In the genomic region with DNA sequence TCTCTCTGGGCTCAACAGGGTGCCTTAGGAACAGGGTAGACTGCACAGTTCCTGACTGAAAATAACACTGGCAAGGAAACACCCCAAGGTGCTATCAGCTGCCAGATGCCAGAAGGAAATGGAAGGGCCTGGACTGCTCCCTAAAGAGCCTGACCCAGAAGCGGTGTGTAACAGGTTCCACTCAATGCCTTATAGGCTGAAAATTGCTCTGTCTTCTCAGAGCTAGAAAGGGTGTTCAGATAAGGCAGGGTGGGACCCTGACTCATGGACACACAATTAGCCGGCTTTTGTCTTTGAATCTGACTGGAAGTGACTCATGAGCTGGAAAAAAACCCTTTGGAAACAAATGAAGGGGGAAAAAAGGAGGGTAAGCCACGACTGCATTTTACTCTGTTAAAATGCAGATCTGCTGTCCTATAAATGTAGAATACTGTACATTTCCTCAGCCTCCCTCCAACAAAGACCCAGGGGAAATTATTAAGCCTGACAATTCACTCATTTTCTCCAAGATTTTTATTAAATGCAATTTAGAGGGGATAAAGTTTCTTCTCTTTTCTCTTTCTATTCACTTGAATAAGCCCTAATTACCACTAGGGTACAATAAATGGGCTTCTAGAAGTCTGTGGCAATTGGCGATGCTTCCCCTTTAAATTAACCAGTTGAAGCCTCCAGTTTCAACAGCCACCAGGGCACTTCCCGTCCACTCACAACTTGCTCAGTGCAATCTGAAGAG, we compare ENCODE assay signal across 8 cellular contexts.
DNase-seq lines count a peak whose midpoint lies in the region; ATAC-seq, FAIRE-seq and TF ChIP-seq lines count a peak whose summit lies in the region.

No MANE protein-coding gene starts in this region.

- H3K9me3 ChIP-seq in A549: no peaks in the 10 kb centered on the region

- FAIRE-seq in A549 (lab: Jason Lieb, UNC) (no peak), D721Med (lab: Jason Lieb, UNC) (no peak)

- H3K4me1 ChIP-seq in A549: peaks cover 42% of the 10 kb centered on the region

- no peak for TF ChIP-seq POLR2A in A549 (IDR thresholded peaks at IDR 0.05; ENCODE audit: low read length)

- DNase-seq in A549 (ENCODE audit: low read depth in 1 of 2, low spot score in 1 of 2): peak; percentile 44 to 63
- DNase-seq in GM03348 (ENCODE audit: low spot score): peak; percentile 67
- peak; percentile 90 for DNase-seq in NCI-H69 (lab: John Stamatoyannopoulos, UW)
- no peak for DNase-seq in activated naive CD4-positive, alpha-beta T cell treated with anti-CD3 and anti-CD28 coated beads, Interleukin-2, amount 50 U/mL, for 72 hours (ENCODE audit: low spot score in 2 of 2)
- DNase-seq in left cardiac atrium: peak; percentile 61
- DNase-seq in pulmonary artery endothelial cell (ENCODE audit: low read depth, low spot score): peak; percentile 88
- no peak for DNase-seq in NCI-H345 (lab: John Stamatoyannopoulos, UW)
- no peak for DNase-seq in D721Med (ENCODE audit: insufficient read length, low spot score)

- peak; percentile 3 to 23; a peak in 2 of 5 replicates for TF ChIP-seq RAD21 in A549 (conservative IDR thresholded peaks at IDR 0.05 in 1 of 2, IDR thresholded peaks at IDR 0.05 in 1 of 2)

- TF ChIP-seq CTCF in A549 (IDR thresholded peaks at IDR 0.05) (no peak), D721Med (IDR thresholded peaks at IDR 0.05; ENCODE audit: insufficient read depth, missing control alignments) (no peak)

- 3% methylated on average over 4 of the region's 5 CpGs for WGBS in A549 (ENCODE audit: missing lambda C conversion rate)

- peak overlapping the region; percentile 10 to 95 for H3K27ac Mint-ChIP-seq in activated naive CD4-positive, alpha-beta T cell treated with anti-CD3 and anti-CD28 coated beads, Interleukin-2, amount 50 U/mL, for 72 hours

- peak overlapping the region; percentile 27 for H3K4me3 ChIP-seq in A549

- ATAC-seq in A549 (peak; percentile 9 to 27; a peak in 3 of 6 replicates), left cardiac atrium (peak in 1 of 2 donors; percentile 63)
- peak; percentile 34 to 57 for ATAC-seq in activated naive CD4-positive, alpha-beta T cell treated with anti-CD3 and anti-CD28 coated beads, Interleukin-2, amount 50 U/mL, for 72 hours

- H3K36me3 Mint-ChIP-seq in activated naive CD4-positive, alpha-beta T cell treated with anti-CD3 and anti-CD28 coated beads, Interleukin-2, amount 50 U/mL, for 72 hours: peaks cover 0 to 15% of the 10 kb centered on the region in 2 donors

- H3K4me2 ChIP-seq in A549: peak overlapping the region; percentile 82

- CTCF ChIA-PET in A549 (lab: Yijun Ruan, JAX): interaction anchor here (2.4 kb wide), 1 partner anchor 307 kb away, joined by 9 read pairs; no protein-coding TSS in a partner anchor

- no peak for TF ChIP-seq EP300 in A549 (IDR thresholded peaks at IDR 0.05)

- POLR2A ChIA-PET in A549 (lab: Yijun Ruan, JAX): interaction anchor here (0.6 to 1.3 kb wide), 2 partner anchors 42 to 159 kb away, joined by 4 to 5 read pairs; no protein-coding TSS in a partner anchor

- peaks cover 4 to 11% of the 10 kb centered on the region in 2 donors for H3K9me3 Mint-ChIP-seq in activated naive CD4-positive, alpha-beta T cell treated with anti-CD3 and anti-CD28 coated beads, Interleukin-2, amount 50 U/mL, for 72 hours

- peak overlapping the region; percentile 89 to 98 for H3K27ac ChIP-seq in A549

- intact Hi-C loops in left cardiac atrium (cut with DNase I): loop anchor here (2.0 to 10.0 kb wide), 3 partner anchors 161 to 305 kb away; a partner anchor contains a TSS

TF ChIP-seq in A549, 52 proteins besides CTCF, POLR2A, EP300 and RAD21:
- TF ChIP-seq FOSL2 (IDR thresholded peaks at IDR 0.05): peak; percentile 45; the same call in 1 of the 2 replicates
- peak; percentile 75 for TF ChIP-seq FOSL2 (CRISPR knock-in tag; IDR thresholded peaks at IDR 0.05)
- no peak for TF ChIP-seq HOXB5 (CRISPR knock-in tag; IDR thresholded peaks at IDR 0.05)
- TF ChIP-seq JUNB (IDR thresholded peaks at IDR 0.05): peak; percentile 46
- TF ChIP-seq ZSCAN20 (CRISPR knock-in tag; IDR thresholded peaks at IDR 0.05): no peak
- TF ChIP-seq, protein P1, sequence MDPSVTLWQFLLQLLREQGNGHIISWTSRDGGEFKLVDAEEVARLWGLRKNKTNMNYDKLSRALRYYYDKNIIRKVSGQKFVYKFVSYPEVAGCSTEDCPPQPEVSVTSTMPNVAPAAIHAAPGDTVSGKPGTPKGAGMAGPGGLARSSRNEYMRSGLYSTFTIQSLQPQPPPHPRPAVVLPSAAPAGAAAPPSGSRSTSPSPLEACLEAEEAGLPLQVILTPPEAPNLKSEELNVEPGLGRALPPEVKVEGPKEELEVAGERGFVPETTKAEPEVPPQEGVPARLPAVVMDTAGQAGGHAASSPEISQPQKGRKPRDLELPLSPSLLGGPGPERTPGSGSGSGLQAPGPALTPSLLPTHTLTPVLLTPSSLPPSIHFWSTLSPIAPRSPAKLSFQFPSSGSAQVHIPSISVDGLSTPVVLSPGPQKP (IDR thresholded peaks at IDR 0.05; ENCODE audit: low read depth, low read length): no peak
- 0 out of 5 replicates have a peak, but pooled peaks of 1 of the 2 experiments have one; percentile 24 for TF ChIP-seq JUN (IDR thresholded peaks at IDR 0.05)
- TF ChIP-seq, protein P2, sequence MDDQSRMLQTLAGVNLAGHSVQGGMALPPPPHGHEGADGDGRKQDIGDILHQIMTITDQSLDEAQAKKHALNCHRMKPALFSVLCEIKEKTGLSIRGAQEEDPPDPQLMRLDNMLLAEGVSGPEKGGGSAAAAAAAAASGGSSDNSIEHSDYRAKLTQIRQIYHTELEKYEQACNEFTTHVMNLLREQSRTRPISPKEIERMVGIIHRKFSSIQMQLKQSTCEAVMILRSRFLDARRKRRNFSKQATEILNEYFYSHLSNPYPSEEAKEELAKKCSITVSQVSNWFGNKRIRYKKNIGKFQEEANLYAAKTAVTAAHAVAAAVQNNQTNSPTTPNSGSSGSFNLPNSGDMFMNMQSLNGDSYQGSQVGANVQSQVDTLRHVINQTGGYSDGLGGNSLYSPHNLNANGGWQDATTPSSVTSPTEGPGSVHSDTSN (IDR thresholded peaks at IDR 0.05): no peak
- TF ChIP-seq, protein P3, sequence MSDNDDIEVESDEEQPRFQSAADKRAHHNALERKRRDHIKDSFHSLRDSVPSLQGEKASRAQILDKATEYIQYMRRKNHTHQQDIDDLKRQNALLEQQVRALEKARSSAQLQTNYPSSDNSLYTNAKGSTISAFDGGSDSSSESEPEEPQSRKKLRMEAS (IDR thresholded peaks at IDR 0.05): peak; percentile 40

Comparison
In these comparisons a context has a peak if more than half of its experiments do, and no peak if none do; other contexts are left out.
1. DNase-seq: peak in A549 (2 of 2), GM03348 (single experiment), NCI-H69 (single experiment), left cardiac atrium (single experiment) and pulmonary artery endothelial cell (single experiment); none in activated naive CD4-positive, alpha-beta T cell treated with anti-CD3 and anti-CD28 coated beads, Interleukin-2, amount 50 U/mL, for 72 hours (0 of 2), NCI-H345 (single experiment) and D721Med (single experiment).